15 cellular contexts compared by ENCODE assay signal in the genomic region with DNA sequence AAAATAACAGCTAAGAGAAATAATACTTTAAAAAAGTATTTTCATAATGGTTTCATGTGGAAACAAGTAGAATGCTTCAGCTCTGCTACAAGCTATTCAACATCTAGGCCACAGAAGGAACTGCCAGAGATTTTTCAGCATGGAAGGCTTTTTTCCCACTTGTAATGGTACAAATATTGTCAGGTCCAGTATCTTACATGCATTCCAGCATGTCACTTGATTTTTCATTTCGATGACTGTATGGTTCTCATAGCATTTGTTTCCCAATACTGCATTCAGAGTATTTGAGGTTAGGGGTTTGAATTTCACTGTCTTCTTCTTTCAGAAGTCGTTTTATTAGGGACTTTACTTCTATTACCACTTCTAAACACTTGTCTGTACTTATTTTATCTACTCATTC.
DNase-seq lines count a peak whose midpoint lies in the region; ATAC-seq and TF ChIP-seq lines count a peak whose summit lies in the region.
"Had no signal": no experiment of that assay in that cellular context is flagged by ENCODE, and none has a peak within 500 bp of the region (broad histone marks: within the 10 kb centered on the region; RNA-seq: fewer than 3 reads in every experiment).

No MANE protein-coding gene starts in this region.

- no peaks in the 10 kb centered on the region for H3K9me3 ChIP-seq in SK-N-MC (ENCODE audit: low read depth, low read length)

- ATAC-seq in GM19455 (IDR thresholded peaks at IDR 0.05; ENCODE audit: unreplicated experiment) = no peak
- ATAC-seq: K562 had no signal

- H3K36me3 ChIP-seq in SK-N-MC (ENCODE audit: insufficient read depth, low read length) = no peaks in the 10 kb centered on the region

- no peak overlapping the region for H3K4me3 Mint-ChIP-seq in mesothelial cell of epicardium
- H3K4me3 Mint-ChIP-seq: B cell; CD4-positive, alpha-beta T cell had no signal

- H3K27ac Mint-ChIP-seq in mesothelial cell of epicardium = peak overlapping the region; percentile 83
- H3K27ac Mint-ChIP-seq: B cell; CD4-positive, alpha-beta T cell had no signal

- H3K9ac ChIP-seq in SK-N-MC (ENCODE audit: insufficient read length) = no peak overlapping the region
- H3K9ac ChIP-seq: GM23248 had no signal

- peaks cover 3% of the 10 kb centered on the region for H3K9me3 Mint-ChIP-seq in mesothelial cell of epicardium

- peak overlapping the region; percentile 3 for H3K4me3 ChIP-seq in SK-N-MC
- no peak overlapping the region for H3K4me3 ChIP-seq in choroid plexus epithelial cell (ENCODE audit: low read depth, low read length)
- H3K4me3 ChIP-seq: GM23248, K562 had no signal

- peaks cover 45% of the 10 kb centered on the region for H3K4me1 Mint-ChIP-seq in mesothelial cell of epicardium
- H3K4me1 Mint-ChIP-seq: B cell had no signal

- TF ChIP-seq CTCF in choroid plexus epithelial cell (conservative IDR thresholded peaks at IDR 0.05; ENCODE audit: low read depth, low read length) (no peak), mesothelial cell of epicardium (IDR thresholded peaks at IDR 0.05; ENCODE audit: unreplicated experiment) (no peak)

- DNase-seq in SK-N-MC (ENCODE audit: low read depth, low spot score) (no peak), choroid plexus epithelial cell (ENCODE audit: low read depth) (peak; percentile 12), mesothelial cell of epicardium (ENCODE audit: low spot score in 2 of 2, unreplicated experiment in 2 of 2) (no peak), Ammon's horn (ENCODE audit: low spot score) (no peak)
- DNase-seq in effector CD8-positive, alpha-beta T cell (lab: John Stamatoyannopoulos, UW) = no peak
- DNase-seq: C1 segment of cervical spinal cord; Calu3; CD4-positive, alpha-beta T cell; DMS79; GM23248; H7 had no signal

- no peaks in the 10 kb centered on the region for H3K27me3 Mint-ChIP-seq in mesothelial cell of epicardium (ENCODE audit: low read depth)
- H3K27me3 Mint-ChIP-seq: B cell; CD4-positive, alpha-beta T cell had no signal

- H3K36me3 Mint-ChIP-seq in mesothelial cell of epicardium = no peaks in the 10 kb centered on the region

- peak overlapping the region; percentile 29; the same call in 1 of the 2 replicates for H3K27ac ChIP-seq in SK-N-MC
- H3K27ac ChIP-seq: GM23248, HL-60 had no signal
